In the genomic region with DNA sequence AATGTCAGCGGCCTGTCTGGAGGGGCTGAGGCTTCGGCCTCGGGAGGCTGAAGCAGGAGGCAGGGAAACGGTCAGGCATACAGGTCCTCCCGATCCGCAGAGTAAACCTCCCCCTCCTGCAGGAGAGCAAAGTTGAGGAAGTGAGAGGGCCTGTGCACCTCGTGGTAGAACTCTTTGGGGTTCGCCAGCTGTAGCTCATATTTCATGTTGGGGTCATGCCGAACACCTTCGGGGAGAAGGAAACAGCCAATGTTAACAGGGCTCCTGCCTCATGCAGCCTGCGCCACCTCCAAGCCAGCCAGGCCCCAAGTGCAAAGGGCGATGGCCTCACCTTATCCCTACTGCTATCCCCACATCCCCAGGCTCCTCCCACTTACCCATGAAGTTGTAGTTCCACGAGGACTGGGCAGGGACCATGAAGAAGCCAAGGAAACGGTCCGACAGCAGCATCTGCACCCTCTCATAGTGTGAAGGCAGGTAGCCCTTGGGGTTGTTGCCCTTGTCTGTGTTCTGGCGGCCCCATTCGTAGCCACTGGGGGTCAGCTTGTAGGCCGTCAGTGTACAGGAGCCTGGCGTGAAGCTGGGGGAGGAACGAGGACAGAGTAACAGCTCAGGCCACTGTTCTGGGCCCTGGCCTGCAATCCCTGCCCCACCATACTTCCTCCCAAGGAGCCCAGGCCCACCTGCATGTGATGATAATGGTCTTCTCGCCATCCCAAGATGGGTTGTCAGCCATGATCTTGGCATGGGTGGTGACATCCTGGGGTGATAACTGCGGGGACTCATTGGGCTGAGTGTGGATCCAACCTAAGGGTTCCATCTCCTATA, we compare ENCODE assay signal across 15 cellular contexts. TPM values are rescaled to one million over a fixed set of nuclear protein-coding genes. Genes with fewer than 3 reads are reported as not detected.
DNase-seq lines count a peak whose midpoint lies in the region; ATAC-seq, FAIRE-seq and TF ChIP-seq lines count a peak whose summit lies in the region.
"Had no signal": no experiment of that assay in that cellular context is flagged by ENCODE, and none has a peak within 500 bp of the region (broad histone marks: within the 10 kb centered on the region; RNA-seq: fewer than 3 reads in every experiment).

No MANE protein-coding gene starts in this region.

- POLR2A ChIA-PET in Caco-2 (lab: Charles Lee): no interaction called here
- POLR2A ChIA-PET in Panc1 (lab: Charles Lee): interaction anchor here (0.6 to 0.9 kb wide), 2 partner anchors 12 to 84 kb away, joined by 3 to 4 read pairs; no protein-coding TSS in a partner anchor
- POLR2A ChIA-PET in activated CD4-positive, alpha-beta T cell treated with anti-CD3 and anti-CD28 coated beads, Interleukin-2, amount 10 ng/mL, durations not matched to agents 7 days and 5 days (lab: Charles Lee): no interaction called here

- H3K4me1 Mint-ChIP-seq in Caco-2 (ENCODE audit: low read depth, unreplicated experiment): peaks cover 6% of the 10 kb centered on the region
- peaks cover 14% of the 10 kb centered on the region for H3K4me1 Mint-ChIP-seq in activated CD4-positive, alpha-beta T cell treated with anti-CD3 and anti-CD28 coated beads, Interleukin-2, amount 10 ng/mL, durations not matched to agents 7 days and 5 days

- H3K27ac Mint-ChIP-seq in Caco-2 (ENCODE audit: unreplicated experiment): no peak overlapping the region
- no peak overlapping the region for H3K27ac Mint-ChIP-seq in activated CD4-positive, alpha-beta T cell treated with anti-CD3 and anti-CD28 coated beads, Interleukin-2, amount 10 ng/mL, durations not matched to agents 7 days and 5 days
- H3K27ac Mint-ChIP-seq: activated naive CD8-positive, alpha-beta T cell; mesothelial cell of epicardium had no signal

- no peak for FAIRE-seq in small intestine (lab: Jason Lieb, UNC)
- FAIRE-seq: GM12892 had no signal

- intact Hi-C loops in Caco-2 (cut with micrococcal nuclease; ENCODE audit: unreplicated experiment): no loop called here
- intact Hi-C loops in Panc1 (cut with micrococcal nuclease; ENCODE audit: unreplicated experiment): no loop called here
- intact Hi-C loops in left ventricle myocardium superior (cut with micrococcal nuclease): no loop called here

- TF ChIP-seq CTCF in Caco-2 (IDR thresholded peaks at IDR 0.05; ENCODE audit: insufficient read depth in 1 of 2, low read depth in 1 of 2, low read length in 1 of 2, severe bottlenecking in 1 of 2, unreplicated experiment in 1 of 2): no peak
- TF ChIP-seq CTCF in Panc1 (IDR thresholded peaks at IDR 0.05): no peak
- no peak for TF ChIP-seq CTCF in foreskin keratinocyte (conservative IDR thresholded peaks at IDR 0.05)

- no peak overlapping the region for H3K4me3 ChIP-seq in Caco-2 (ENCODE audit: low read depth, low read length)
- no peak overlapping the region for H3K4me3 ChIP-seq in Panc1 (ENCODE audit: low read depth in 2 of 2, low read length in 2 of 2)
- no peak overlapping the region for H3K4me3 ChIP-seq in small intestine (ENCODE audit: low read depth in 1 of 2, low read length in 2 of 2)

- H3K27ac ChIP-seq in Panc1 (ENCODE audit: low read length) (peak overlapping the region; percentile 75), small intestine (ENCODE audit: low read depth in 1 of 2, low read length in 1 of 2) (peak overlapping the region; percentile 96 to 97), foreskin keratinocyte (no peak overlapping the region), caudate nucleus (ENCODE audit: low read depth, low read length) (no peak overlapping the region)

- H3K27me3 ChIP-seq in Caco-2 (replicated peaks; ENCODE audit: control insufficient read depth, insufficient read depth, low read length): no peaks in the 10 kb centered on the region
- no peaks in the 10 kb centered on the region for H3K27me3 ChIP-seq in Panc1 (ENCODE audit: control insufficient read depth, insufficient read depth, low read length)
- no peaks in the 10 kb centered on the region for H3K27me3 ChIP-seq in small intestine (ENCODE audit: control insufficient read depth in 2 of 2, insufficient read depth in 2 of 2, low read length in 2 of 2)
- H3K27me3 ChIP-seq in foreskin keratinocyte: no peaks in the 10 kb centered on the region

- 48 to 70% (median 53%) methylated on average over 19 to 22 of the region's 22 CpGs for WGBS in small intestine, 3 donors

- no peak overlapping the region for H3K4me3 Mint-ChIP-seq in Caco-2 (ENCODE audit: unreplicated experiment)
- H3K4me3 Mint-ChIP-seq in activated CD4-positive, alpha-beta T cell treated with anti-CD3 and anti-CD28 coated beads, Interleukin-2, amount 10 ng/mL, durations not matched to agents 7 days and 5 days: no peak overlapping the region

- no peaks in the 10 kb centered on the region for H3K9me3 Mint-ChIP-seq in Caco-2 (ENCODE audit: unreplicated experiment)
- no peaks in the 10 kb centered on the region for H3K9me3 Mint-ChIP-seq in activated CD4-positive, alpha-beta T cell treated with anti-CD3 and anti-CD28 coated beads, Interleukin-2, amount 10 ng/mL, durations not matched to agents 7 days and 5 days
- H3K9me3 Mint-ChIP-seq: mesothelial cell of epicardium had no signal

- H3K9me3 ChIP-seq in Caco-2 (no peaks in the 10 kb centered on the region), Panc1 (ENCODE audit: control insufficient read depth, insufficient read depth, low read depth, low read length) (no peaks in the 10 kb centered on the region), small intestine (ENCODE audit: control insufficient read depth, low read depth) (no peaks in the 10 kb centered on the region)

- peaks cover 61% of the 10 kb centered on the region for H3K36me3 Mint-ChIP-seq in Caco-2 (ENCODE audit: insufficient read depth, unreplicated experiment)
- H3K36me3 Mint-ChIP-seq in activated CD4-positive, alpha-beta T cell treated with anti-CD3 and anti-CD28 coated beads, Interleukin-2, amount 10 ng/mL, durations not matched to agents 7 days and 5 days (ENCODE audit: low read depth): peaks cover 42% of the 10 kb centered on the region

- no peak for DNase-seq in Caco-2
- DNase-seq in Panc1 (ENCODE audit: low read depth, low spot score): no peak
- DNase-seq in left ventricle myocardium superior: peak; percentile 25
- DNase-seq in small intestine: peak; percentile 84
- DNase-seq in foreskin keratinocyte: no peak
- DNase-seq in caudate nucleus (lab: John Stamatoyannopoulos, UW): no peak
- DNase-seq in activated CD4-positive, alpha-beta T cell treated with anti-CD3 and anti-CD28 coated beads, Interleukin-2, amount 10 ng/mL, durations not matched to agents 7 days and 5 days: no peak
- DNase-seq in DMS 273 (lab: John Stamatoyannopoulos, UW; ENCODE audit: unreplicated experiment): no peak
- DNase-seq: activated CD8-positive, alpha-beta T cell treated with anti-CD3 and anti-CD28 coated beads, Interleukin-2, amount 10 ng/mL, durations not matched to agents 7 days and 5 days; effector CD8-positive, alpha-beta T cell; NCI-H1417; NCI-H774 had no signal

- BruUV-seq in Caco-2 (replicated peaks; lab: Mats Ljungman, UMichigan) (TSS peak; percentile 73), Panc1 (replicated peaks; lab: Mats Ljungman, UMichigan) (TSS peak; percentile 73)

- CTCF ChIA-PET in Caco-2 (lab: Charles Lee): interaction anchor here (0.7 to 1.7 kb wide), 2 partner anchors 21 to 77 kb away, joined by 4 to 7 read pairs; no protein-coding TSS in a partner anchor
- CTCF ChIA-PET in Panc1 (lab: Charles Lee): interaction anchor here (0.7 kb wide), 2 partner anchors 18 to 62 kb away, joined by 3 to 5 read pairs; no protein-coding TSS in a partner anchor
- CTCF ChIA-PET in activated CD4-positive, alpha-beta T cell treated with anti-CD3 and anti-CD28 coated beads, Interleukin-2, amount 10 ng/mL, durations not matched to agents 7 days and 5 days (lab: Charles Lee): interaction anchor here (0.6 to 2.7 kb wide), 7 partner anchors 10 to 344 kb away, joined by 3 to 18 read pairs (median 4); partner anchors contain the start of gene SLC43A2

- ATAC-seq in Panc1 (no peak), left ventricle myocardium superior (no peak), foreskin keratinocyte (no peak)
- ATAC-seq: activated CD8-positive, alpha-beta T cell treated with anti-CD3 and anti-CD28 coated beads, Interleukin-2, amount 10 ng/mL, durations not matched to agents 7 days and 5 days had no signal

- H3K36me3 ChIP-seq in Caco-2 (ENCODE audit: control insufficient read depth, insufficient read depth, low read length) (peaks cover 20% of the 10 kb centered on the region), Panc1 (ENCODE audit: control insufficient read depth, insufficient read depth, low read length) (peaks cover 2% of the 10 kb centered on the region), small intestine (ENCODE audit: control insufficient read depth in 2 of 2, insufficient read depth in 2 of 2, low read length in 2 of 2) (peaks cover 24 to 30% of the 10 kb centered on the region in 2 donors)

- H3K27me3 Mint-ChIP-seq in Caco-2 (ENCODE audit: insufficient read depth, unreplicated experiment): no peaks in the 10 kb centered on the region
- H3K27me3 Mint-ChIP-seq in activated CD4-positive, alpha-beta T cell treated with anti-CD3 and anti-CD28 coated beads, Interleukin-2, amount 10 ng/mL, durations not matched to agents 7 days and 5 days: no peaks in the 10 kb centered on the region
- H3K27me3 Mint-ChIP-seq: activated naive CD8-positive, alpha-beta T cell had no signal

- in situ Hi-C loops in Panc1 (cut with HindIII; ENCODE audit: low pct_unique_long_range_greater_than_20kb, low sequenced_read_pairs): no loop called here

- H3K4me1 ChIP-seq in Caco-2 (peaks cover 8% of the 10 kb centered on the region; the same call in 1 of the 2 replicates), Panc1 (ENCODE audit: control insufficient read depth, insufficient read depth, low read length) (peaks cover 17% of the 10 kb centered on the region), small intestine (ENCODE audit: control insufficient read depth in 2 of 2, insufficient read depth in 1 of 2, low read depth in 1 of 2, low read length in 1 of 2) (no peaks in the 10 kb centered on the region), foreskin keratinocyte (peaks cover 3% of the 10 kb centered on the region)

RNA-seq across cellular contexts. Expression of gene RILP, which starts 1.3 kb away (rescaled TPM):
- total RNA-seq in Caco-2 (2022) (4.2 and 6.9 TPM in 2 replicates), Panc1 (2021; ENCODE audit: unreplicated experiment) (20.8 TPM), left ventricle myocardium superior (81.4 TPM), foreskin keratinocyte (5.1 and 5.5 TPM in 2 replicates)
- 25.5 TPM for polyA plus RNA-seq in Panc1 (2012; ENCODE audit: insufficient read length)
- polyA plus RNA-seq in small intestine (100 to 1,000 TPM in 1 of 3 donors, 10 to 100 TPM in 2; 24.1 to 122 (median 85.7) TPM), foreskin keratinocyte (6.7 and 7.5 TPM in 2 replicates)
- 1 to 10 TPM; 2.6 to 3.9 TPM for total RNA-seq in activated CD4-positive, alpha-beta T cell treated with anti-CD3 and anti-CD28 coated beads, Interleukin-2, amount 10 ng/mL, durations not matched to agents 7 days and 5 days

RNA-seq across cellular contexts. Expression of gene SCARF1, which starts 5.4 kb away (rescaled TPM):
- total RNA-seq in Caco-2 (2022) (0.14 and 0.51 TPM in 2 replicates), Panc1 (2021; ENCODE audit: unreplicated experiment) (6.6 TPM), left ventricle myocardium superior (13.1 TPM), foreskin keratinocyte (0.10 TPM in 1 of 2 replicates, not detected in the other)
- polyA plus RNA-seq in Panc1 (2012; ENCODE audit: insufficient read length): 6.0 TPM
- polyA plus RNA-seq in small intestine (1 to 10 TPM; 7.7 to 10.0 (median 8.9) TPM), foreskin keratinocyte (0.02 and 0.03 TPM in 2 replicates)
- 1 to 10 TPM in 1 of 2 experiments, under 1 TPM in 1; 0.87 to 1.0 TPM for total RNA-seq in activated CD4-positive, alpha-beta T cell treated with anti-CD3 and anti-CD28 coated beads, Interleukin-2, amount 10 ng/mL, durations not matched to agents 7 days and 5 days

RNA-seq across cellular contexts. Expression of gene SLC43A2, which starts 22.3 kb away (rescaled TPM):
- 33.9 and 39.3 TPM in 2 replicates for total RNA-seq in Caco-2 (2022)
- total RNA-seq in Panc1 (2021; ENCODE audit: unreplicated experiment): 23.3 TPM
- polyA plus RNA-seq in Panc1 (2012; ENCODE audit: insufficient read length): 28.9 TPM
- 3.1 TPM for total RNA-seq in left ventricle myocardium superior
- 10 to 100 TPM in 1 of 3 donors, 1 to 10 TPM in 2; 2.9 to 16.3 (median 3.5) TPM for polyA plus RNA-seq in small intestine
- total RNA-seq in foreskin keratinocyte: 2.0 and 3.1 TPM in 2 replicates
- polyA plus RNA-seq in foreskin keratinocyte: 1.9 and 2.3 TPM in 2 replicates
- total RNA-seq in activated CD4-positive, alpha-beta T cell treated with anti-CD3 and anti-CD28 coated beads, Interleukin-2, amount 10 ng/mL, durations not matched to agents 7 days and 5 days: under 1 TPM; 0.40 to 0.52 TPM

RNA-seq across cellular contexts. Expression of gene PRPF8, which starts 33.7 kb away (rescaled TPM):
- total RNA-seq in Caco-2 (2022) (398 and 430 TPM in 2 replicates), Panc1 (2021; ENCODE audit: unreplicated experiment) (296 TPM), left ventricle myocardium superior (135 TPM), foreskin keratinocyte (188 and 214 TPM in 2 replicates)
- 473 TPM for polyA plus RNA-seq in Panc1 (2012; ENCODE audit: insufficient read length)
- polyA plus RNA-seq in small intestine (10 to 100 TPM; 61.1 to 87.2 (median 62.8) TPM), foreskin keratinocyte (213 and 239 TPM in 2 replicates)
- 100 to 1,000 TPM; 302 to 316 TPM for total RNA-seq in activated CD4-positive, alpha-beta T cell treated with anti-CD3 and anti-CD28 coated beads, Interleukin-2, amount 10 ng/mL, durations not matched to agents 7 days and 5 days

RNA-seq across cellular contexts. Expression of gene TLCD2, which starts 59.2 kb away (rescaled TPM):
- total RNA-seq in Caco-2 (2022): 10.1 and 12.0 TPM in 2 replicates
- total RNA-seq in Panc1 (2021; ENCODE audit: unreplicated experiment): 7.0 TPM
- 3.0 TPM for polyA plus RNA-seq in Panc1 (2012; ENCODE audit: insufficient read length)
- total RNA-seq in left ventricle myocardium superior: 1.7 TPM
- polyA plus RNA-seq in small intestine: 10 to 100 TPM in 1 of 3 donors, 1 to 10 TPM in 2; 5.1 to 10.3 (median 7.8) TPM
- total RNA-seq in foreskin keratinocyte: 0.60 and 0.65 TPM in 2 replicates
- 0.27 and 0.30 TPM in 2 replicates for polyA plus RNA-seq in foreskin keratinocyte
- total RNA-seq in activated CD4-positive, alpha-beta T cell treated with anti-CD3 and anti-CD28 coated beads, Interleukin-2, amount 10 ng/mL, durations not matched to agents 7 days and 5 days: under 1 TPM; 0.07 to 0.12 TPM

Comparison
In these comparisons a context has a peak if more than half of its experiments do, and no peak if none do; other contexts are left out.
1. DNase-seq: peak in left ventricle myocardium superior (single experiment) and small intestine (single experiment); none in Caco-2 (0 of 2), Panc1 (single experiment), foreskin keratinocyte (0 of 2), caudate nucleus (0 of 61), activated CD4-positive, alpha-beta T cell treated with anti-CD3 and anti-CD28 coated beads, Interleukin-2, amount 10 ng/mL, durations not matched to agents 7 days and 5 days (single experiment) and DMS 273 (single experiment).
2. H3K27ac ChIP-seq: peak in Panc1 (single experiment) and small intestine (2 of 2); none in foreskin keratinocyte (single experiment) and caudate nucleus (single experiment).